Comparison of ENCODE assay signal across 15 cellular contexts in genomic region chr11:95182397-95182796, GRCh38.
"Had no signal": no experiment of that assay in that cellular context is flagged by ENCODE, and none has a peak within 500 bp of the region (broad histone marks: within the 10 kb centered on the region; RNA-seq: fewer than 3 reads in every experiment).

No MANE protein-coding gene starts in this region.

- DNase-seq: activated CD4-positive, alpha-beta T cell treated with anti-CD3 and anti-CD28 coated beads, Interleukin-2, amount 50 U/mL, for 4 hours; activated effector memory CD4-positive, alpha-beta T cell treated with Interleukin-2 at 50 U/mL for 16 hours; effector memory CD4-positive, alpha-beta T cell; left ventricle myocardium inferior; mesendoderm; ovary; sigmoid colon; stimulated activated CD4-positive, alpha-beta T cell treated with anti-CD3 and anti-CD28 coated beads, Interleukin-2, amount 100 ng/mL, for 48 hours; stomach; T-helper 1 cell had no signal

- H3K4me3 ChIP-seq: gastroesophageal sphincter, left ventricle myocardium inferior, neural progenitor cell, ovary, sigmoid colon, stomach, thoracic aorta had no signal

- H3K9me3 Mint-ChIP-seq: central memory CD8-positive, alpha-beta T cell; neural progenitor cell; WTC11 had no signal

- H3K27ac Mint-ChIP-seq: neural progenitor cell, WTC11 had no signal

- ATAC-seq: gastroesophageal sphincter, WTC11 had no signal

- H3K4me1 Mint-ChIP-seq: central memory CD8-positive, alpha-beta T cell; neural progenitor cell; WTC11 had no signal

- H3K4me3 Mint-ChIP-seq: central memory CD8-positive, alpha-beta T cell; neural progenitor cell; WTC11 had no signal

- H3K27me3 Mint-ChIP-seq: central memory CD8-positive, alpha-beta T cell had no signal
